Comparison of ENCODE assay signal across 1 cellular context in genomic region chr10:97612386-97612785, GRCh38.
TF ChIP-seq lines count a peak whose summit lies in the region.

No MANE protein-coding gene starts in this region.

TF ChIP-seq in GM12878, 131 proteins besides CTCF, POLR2A, EP300 and RAD21:
- TF ChIP-seq RELB (IDR thresholded peaks at IDR 0.05; ENCODE audit: low read depth): no peak
- TF ChIP-seq SMC3 (IDR thresholded peaks at IDR 0.05; ENCODE audit: borderline replicate concordance, low read length): peak; percentile 60; the same call in 1 of the 2 replicates
- no peak for TF ChIP-seq PKNOX1 (IDR thresholded peaks at IDR 0.05)
- TF ChIP-seq BRCA1 (IDR thresholded peaks at IDR 0.05; ENCODE audit: low read depth, low read length): no peak
- TF ChIP-seq SIN3A (IDR thresholded peaks at IDR 0.05; ENCODE audit: low read depth, low read length): no peak
- TF ChIP-seq CHD2 (IDR thresholded peaks at IDR 0.05; ENCODE audit: borderline replicate concordance, low read depth, low read length): no peak
- no peak for TF ChIP-seq ASH2L (IDR thresholded peaks at IDR 0.05; ENCODE audit: borderline replicate concordance, low read depth)
- no peak for TF ChIP-seq SUPT20H (IDR thresholded peaks at IDR 0.05; ENCODE audit: borderline replicate concordance, control insufficient read depth, low read depth, low read length)
